ENCODE assay signal across 10 cellular contexts in genomic region chr1:161540562-161540945, GRCh38. TPM values are rescaled to one million over a fixed set of nuclear protein-coding genes. Genes with fewer than 3 reads are reported as not detected.
A peak's percentile ranks its signal among the peaks of the same experiment; 100 is the strongest.
DNase-seq lines count a peak whose midpoint lies in the region; ATAC-seq and TF ChIP-seq lines count a peak whose summit lies in the region.
"Not testable (repeated sequence)": the region's sequence is repeated elsewhere in the genome, so short reads cannot be mapped to it uniquely, and the experiment has no call there.
"Had no signal": no experiment of that assay in that cellular context is flagged by ENCODE, and none has a peak within 500 bp of the region (broad histone marks: within the 10 kb centered on the region; RNA-seq: fewer than 3 reads in every experiment).

No MANE protein-coding gene starts in this region.

- not testable (repeated sequence) for H3K36me3 ChIP-seq in BLaER1 treated with 17β-estradiol and CSF1 and Interleukin-3, amounts not matched to agents 10 nM and 100 nM; IMR-90 (ENCODE audit: control insufficient read depth, insufficient read depth, low read length); esophagus muscularis mucosa; mesendoderm (ENCODE audit: control insufficient read depth, insufficient read depth, low read length)

- H4K5ac ChIP-seq in IMR-90 (ENCODE audit: low read depth, low read length); mesendoderm (ENCODE audit: low read length): not testable (repeated sequence)

- H3K4me2 ChIP-seq in BLaER1 treated with 17β-estradiol and CSF1 and Interleukin-3, amounts not matched to agents 10 nM and 100 nM: peak overlapping the region; percentile 33 to 91 (median 70)
- H3K4me2 ChIP-seq in IMR-90 (ENCODE audit: low read depth, low read length); mesendoderm (ENCODE audit: low read length): not testable (repeated sequence)

- H2AK9ac ChIP-seq in IMR-90 (replicated peaks; ENCODE audit: low read depth, low read length, poor library complexity): not testable (repeated sequence)

- not testable (repeated sequence) for H3K23ac ChIP-seq in IMR-90 (ENCODE audit: low read depth, low read length); mesendoderm (ENCODE audit: low read length)

- not testable (repeated sequence) for DNase-seq in IMR-90; activated naive CD4-positive, alpha-beta T cell treated with anti-CD3 and anti-CD28 coated beads, Interleukin-2, amount 50 U/mL, for 72 hours (ENCODE audit: low spot score in 2 of 2); esophagus muscularis mucosa (ENCODE audit: extremely low spot score)
- DNase-seq in SKM-1 (lab: John Stamatoyannopoulos, UW; ENCODE audit: unreplicated experiment) (peak; percentile 61), mesendoderm (peak; percentile 23)
- DNase-seq in stimulated activated effector memory CD8-positive, alpha-beta T cell treated with anti-CD3 and anti-CD28 coated beads, Interleukin-12 subunit alpha, Interleukin-12 subunit beta, amount 100 ng/mL, for 72 hours (ENCODE audit: low spot score in 2 of 2): peak in 1 of 2 donors; percentile 75

- not testable (repeated sequence) for H3K56ac ChIP-seq in IMR-90 (ENCODE audit: extremely low read depth, insufficient read depth, low read length); mesendoderm (ENCODE audit: low read length)

- H2AFZ ChIP-seq in IMR-90 (replicated peaks; ENCODE audit: low read length, poor library complexity): not testable (repeated sequence)

- intact Hi-C loops in IMR-90 (cut with micrococcal nuclease): loop anchor here (1.0 kb wide), 1 partner anchor 8 kb away; no protein-coding TSS in a partner anchor
- intact Hi-C loops in esophagus muscularis mucosa (cut with DNase I): not testable (repeated sequence)

- dilution Hi-C loops in IMR-90 (cut with HindIII; ENCODE audit: low sequenced_read_pairs, unreplicated experiment): not testable (repeated sequence)

- not testable (repeated sequence) for H4K8ac ChIP-seq in IMR-90 (ENCODE audit: low read depth in 2 of 2, low read length in 2 of 2); mesendoderm (ENCODE audit: low read depth, low read length)

- H3K27ac Mint-ChIP-seq in activated naive CD4-positive, alpha-beta T cell treated with anti-CD3 and anti-CD28 coated beads, Interleukin-2, amount 50 U/mL, for 72 hours: peak overlapping the region; percentile 97 to 98
- H3K27ac Mint-ChIP-seq in stimulated activated effector memory CD8-positive, alpha-beta T cell treated with anti-CD3 and anti-CD28 coated beads, Interleukin-12 subunit alpha, Interleukin-12 subunit beta, amount 100 ng/mL, for 72 hours: peak overlapping the region; percentile 100

- not testable (repeated sequence) for BruUV-seq in IMR-90 (replicated peaks; lab: Mats Ljungman, UMichigan)

- not testable (repeated sequence) for H2BK120ac ChIP-seq in IMR-90 (ENCODE audit: low read depth, low read length); mesendoderm (ENCODE audit: low read depth, low read length)

- not testable (repeated sequence) for TF ChIP-seq RAD21 in IMR-90 (IDR thresholded peaks at IDR 0.05; ENCODE audit: low read length)

- TF ChIP-seq CTCF in IMR-90 (conservative IDR thresholded peaks at IDR 0.05; ENCODE audit: low read depth, low read length); esophagus muscularis mucosa (IDR thresholded peaks at IDR 0.05): not testable (repeated sequence)

- H2AK5ac ChIP-seq in IMR-90 (ENCODE audit: low read depth, low read length); mesendoderm (ENCODE audit: low read length): not testable (repeated sequence)

- ATAC-seq in GM19467 (IDR thresholded peaks at IDR 0.05; ENCODE audit: unreplicated experiment): peak; percentile 21
- not testable (repeated sequence) for ATAC-seq in IMR-90 (ENCODE audit: low read depth)
- ATAC-seq in activated naive CD4-positive, alpha-beta T cell treated with anti-CD3 and anti-CD28 coated beads, Interleukin-2, amount 50 U/mL, for 72 hours: peak; percentile 39 to 48
- peak; percentile 47 for ATAC-seq in stimulated activated effector memory CD8-positive, alpha-beta T cell treated with anti-CD3 and anti-CD28 coated beads, Interleukin-12 subunit alpha, Interleukin-12 subunit beta, amount 100 ng/mL, for 72 hours

- H3K9ac ChIP-seq in BLaER1 treated with 17β-estradiol and CSF1 and Interleukin-3, amounts not matched to agents 10 nM and 100 nM: peak overlapping the region in 6 of 11 experiments; percentile 47 to 78 (median 66); a peak in 10 of 22 replicates
- not testable (repeated sequence) for H3K9ac ChIP-seq in IMR-90 (ENCODE audit: low read depth, low read length); mesendoderm (ENCODE audit: low read length)

- H3K9me3 Mint-ChIP-seq in activated naive CD4-positive, alpha-beta T cell treated with anti-CD3 and anti-CD28 coated beads, Interleukin-2, amount 50 U/mL, for 72 hours; stimulated activated effector memory CD8-positive, alpha-beta T cell treated with anti-CD3 and anti-CD28 coated beads, Interleukin-12 subunit alpha, Interleukin-12 subunit beta, amount 100 ng/mL, for 72 hours: not testable (repeated sequence)

- 92% methylated on average over 2 of the region's 10 CpGs; no CpG with 5 or more reads in 1 of the 2 experiments for WGBS in IMR-90 (ENCODE audit: extremely low coverage in 2 of 2, insufficient read length in 1 of 2), 2 experiments
- 58% methylated on average over 10 of the region's 10 CpGs for WGBS in esophagus muscularis mucosa
- no CpG with 5 or more reads among the region's 10 CpGs for WGBS in mesendoderm (ENCODE audit: extremely low coverage, insufficient coverage, low lambda C conversion rate)

- H3K79me1 ChIP-seq in IMR-90 (ENCODE audit: low read depth in 1 of 2, low read length in 2 of 2); mesendoderm (ENCODE audit: low read length): not testable (repeated sequence)

- not testable (repeated sequence) for H2BK20ac ChIP-seq in IMR-90 (ENCODE audit: low read depth, low read length)

- H3K14ac ChIP-seq in IMR-90 (replicated peaks; ENCODE audit: low read depth, low read length): not testable (repeated sequence)

- POLR2A ChIA-PET in IMR-90 (lab: Charles Lee; ENCODE audit: unreplicated experiment): not testable (repeated sequence)

- H3K4me3 Mint-ChIP-seq in stimulated activated effector memory CD8-positive, alpha-beta T cell treated with anti-CD3 and anti-CD28 coated beads, Interleukin-12 subunit alpha, Interleukin-12 subunit beta, amount 100 ng/mL, for 72 hours: peak overlapping the region; percentile 79

- H3K27me3 ChIP-seq in BLaER1 treated with 17β-estradiol and CSF1 and Interleukin-3, amounts not matched to agents 10 nM and 100 nM; IMR-90 (ENCODE audit: control insufficient read depth, insufficient read depth, low read length); esophagus muscularis mucosa; mesendoderm (ENCODE audit: insufficient read depth, low read length, poor library complexity): not testable (repeated sequence)

- H3K79me2 ChIP-seq in mesendoderm (ENCODE audit: control insufficient read depth, insufficient read depth, low read length): not testable (repeated sequence)

- not testable (repeated sequence) for H3K36me3 Mint-ChIP-seq in activated naive CD4-positive, alpha-beta T cell treated with anti-CD3 and anti-CD28 coated beads, Interleukin-2, amount 50 U/mL, for 72 hours
- peaks cover 17% of the 10 kb centered on the region for H3K36me3 Mint-ChIP-seq in stimulated activated effector memory CD8-positive, alpha-beta T cell treated with anti-CD3 and anti-CD28 coated beads, Interleukin-12 subunit alpha, Interleukin-12 subunit beta, amount 100 ng/mL, for 72 hours

- H4K20me1 ChIP-seq in BLaER1 treated with 17β-estradiol and CSF1 and Interleukin-3, amounts not matched to agents 10 nM and 100 nM; IMR-90 (ENCODE audit: insufficient read depth, low read length): not testable (repeated sequence)

- H2BK15ac ChIP-seq in IMR-90 (ENCODE audit: low read depth, low read length); mesendoderm (replicated peaks; ENCODE audit: low read depth): not testable (repeated sequence)

- peak overlapping the region; percentile 41 to 69 (median 60); a peak in 15 of 20 replicates for H3K4me3 ChIP-seq in BLaER1 treated with 17β-estradiol and CSF1 and Interleukin-3, amounts not matched to agents 10 nM and 100 nM
- H3K4me3 ChIP-seq in IMR-90 (ENCODE audit: insufficient read depth, low read depth, low read length) (peak overlapping the region; percentile 68; the same call in 1 of the 2 replicates), esophagus muscularis mucosa (peak overlapping the region; percentile 50 to 64 (median 54))
- not testable (repeated sequence) for H3K4me3 ChIP-seq in mesendoderm (ENCODE audit: low read length)

- H3K4me1 ChIP-seq in BLaER1 treated with 17β-estradiol and CSF1 and Interleukin-3, amounts not matched to agents 10 nM and 100 nM: peaks cover 0 to 25% (median 7%) of the 10 kb centered on the region in 10 experiments; a peak in 10 of 20 replicates
- not testable (repeated sequence) for H3K4me1 ChIP-seq in IMR-90 (ENCODE audit: control insufficient read depth, insufficient read depth, low read length); mesendoderm (ENCODE audit: control insufficient read depth, low read depth, low read length)
- H3K4me1 ChIP-seq in esophagus muscularis mucosa: peaks cover 9 to 11% (median 11%) of the 10 kb centered on the region in 4 donors

- not testable (repeated sequence) for TF ChIP-seq POLR2A in IMR-90 (IDR thresholded peaks at IDR 0.05; ENCODE audit: low read depth, low read length); esophagus muscularis mucosa (IDR thresholded peaks at IDR 0.05; ENCODE audit: low read depth)

- H2BK5ac ChIP-seq in IMR-90 (ENCODE audit: low read depth, low read length, poor library complexity, severe bottlenecking); mesendoderm (ENCODE audit: low read length): not testable (repeated sequence)

- peaks cover 48% of the 10 kb centered on the region for H3K4me1 Mint-ChIP-seq in stimulated activated effector memory CD8-positive, alpha-beta T cell treated with anti-CD3 and anti-CD28 coated beads, Interleukin-12 subunit alpha, Interleukin-12 subunit beta, amount 100 ng/mL, for 72 hours

- H3K9me3 ChIP-seq in BLaER1 treated with 17β-estradiol and CSF1 and Interleukin-3, amounts not matched to agents 10 nM and 100 nM (replicated peaks in 1 of 11): peaks cover 0 to 12% (median 7%) of the 10 kb centered on the region in 11 experiments; a peak in 8 of 22 replicates
- H3K9me3 ChIP-seq in IMR-90 (ENCODE audit: control insufficient read depth, insufficient read depth, low read length); esophagus muscularis mucosa: not testable (repeated sequence)

- not testable (repeated sequence) for H3K9me1 ChIP-seq in IMR-90 (ENCODE audit: insufficient read depth, low read length)

- not testable (repeated sequence) for H3K4ac ChIP-seq in IMR-90 (ENCODE audit: low read depth, low read length); mesendoderm (ENCODE audit: low read depth, low read length)

- peak overlapping the region in 5 of 11 experiments; percentile 54 to 74 (median 62); a peak in 9 of 22 replicates for H3K27ac ChIP-seq in BLaER1 treated with 17β-estradiol and CSF1 and Interleukin-3, amounts not matched to agents 10 nM and 100 nM
- H3K27ac ChIP-seq in IMR-90 (ENCODE audit: insufficient read depth, low read length); mesendoderm (ENCODE audit: low read depth, low read length): not testable (repeated sequence)
- peak overlapping the region in 3 of 4 donors; percentile 48 to 61 (median 60) for H3K27ac ChIP-seq in esophagus muscularis mucosa (replicated peaks in 1 of 4)

- not testable (repeated sequence) for H4K91ac ChIP-seq in IMR-90 (ENCODE audit: insufficient read depth, low read depth, low read length)

- H3K18ac ChIP-seq in IMR-90 (ENCODE audit: low read depth, low read length); mesendoderm (ENCODE audit: low read length): not testable (repeated sequence)

- in situ Hi-C loops in IMR-90 (cut with MboI; ENCODE audit: low sequenced_read_pairs): loop anchor here (10.0 kb wide), 1 partner anchor 194 kb away; no protein-coding TSS in a partner anchor

- TF ChIP-seq EP300 in esophagus muscularis mucosa (IDR thresholded peaks at IDR 0.05): not testable (repeated sequence)

- CTCF ChIA-PET in IMR-90 (lab: Yijun Ruan, JAX): not testable (repeated sequence)

RNA-seq across cellular contexts. Expression of gene FCGR3A, which starts 9.1 kb away (rescaled TPM):
- total RNA-seq in IMR-90 (2012; rRNA removed): not detected in 2 replicates
- polyA plus RNA-seq in IMR-90 (2012; rRNA removed): not detected in 2 replicates
- polyA plus RNA-seq in IMR-90 (2012; cell fraction: cytosol; rRNA removed): not detected in 2 replicates
- not detected in 2 replicates for polyA plus RNA-seq in IMR-90 (2012; cell fraction: nucleus; rRNA removed; ENCODE audit: low replicate concordance)
- under 1 TPM; 0.16 to 0.59 TPM for total RNA-seq in activated naive CD4-positive, alpha-beta T cell treated with anti-CD3 and anti-CD28 coated beads, Interleukin-2, amount 50 U/mL, for 72 hours
- 10 to 100 TPM in 2 of 4 donors, 1 to 10 TPM in 2; 7.6 to 18.7 (median 10.2) TPM for total RNA-seq in esophagus muscularis mucosa
- not detected for polyA plus RNA-seq in mesendoderm (2013, experiment 1 of 2)
- not detected for polyA plus RNA-seq in mesendoderm (2013, experiment 2 of 2)
- total RNA-seq: glomerular endothelial cell, LHCN-M2 had no signal

RNA-seq across cellular contexts. Expression of gene HSPA6, which starts 16.2 kb away (rescaled TPM):
- 0.54 and 0.56 TPM in 2 replicates for total RNA-seq in IMR-90 (2012; rRNA removed)
- 0.50 and 0.67 TPM in 2 replicates for polyA plus RNA-seq in IMR-90 (2012; rRNA removed)
- polyA plus RNA-seq in IMR-90 (2012; cell fraction: cytosol; rRNA removed): 0.25 and 0.44 TPM in 2 replicates
- polyA plus RNA-seq in IMR-90 (2012; cell fraction: nucleus; rRNA removed; ENCODE audit: low replicate concordance): 0.22 and 0.36 TPM in 2 replicates
- total RNA-seq in activated naive CD4-positive, alpha-beta T cell treated with anti-CD3 and anti-CD28 coated beads, Interleukin-2, amount 50 U/mL, for 72 hours: under 1 TPM; 0.31 to 0.61 TPM
- 1 to 10 TPM; 1.8 to 6.5 (median 3.3) TPM for total RNA-seq in esophagus muscularis mucosa
- not detected for polyA plus RNA-seq in mesendoderm (2013, experiment 1 of 2)
- polyA plus RNA-seq in mesendoderm (2013, experiment 2 of 2): not detected

RNA-seq across cellular contexts. Expression of gene FCGR2A, which starts 35.3 kb away (rescaled TPM):
- total RNA-seq in IMR-90 (2012; rRNA removed): 0.18 and 0.28 TPM in 2 replicates
- polyA plus RNA-seq in IMR-90 (2012; rRNA removed): 0.56 and 0.94 TPM in 2 replicates
- 0.21 and 0.48 TPM in 2 replicates for polyA plus RNA-seq in IMR-90 (2012; cell fraction: cytosol; rRNA removed)
- 0.03 and 0.57 TPM in 2 replicates for polyA plus RNA-seq in IMR-90 (2012; cell fraction: nucleus; rRNA removed; ENCODE audit: low replicate concordance)
- total RNA-seq in activated naive CD4-positive, alpha-beta T cell treated with anti-CD3 and anti-CD28 coated beads, Interleukin-2, amount 50 U/mL, for 72 hours: under 1 TPM in 1 of 2 donors, not detected in 1; 0.49 TPM
- 10 to 100 TPM; 19.0 to 89.0 (median 31.2) TPM for total RNA-seq in esophagus muscularis mucosa
- 0.62 TPM for polyA plus RNA-seq in mesendoderm (2013, experiment 1 of 2)
- 0.50 TPM for polyA plus RNA-seq in mesendoderm (2013, experiment 2 of 2)
- total RNA-seq: glomerular endothelial cell, LHCN-M2 had no signal

Comparison
In these comparisons a context has a peak if more than half of its experiments do, and no peak if none do; other contexts are left out.
1. RNA of gene FCGR2A, which starts 35.3 kb away (total RNA-seq): 19.0 to 89.0 TPM in esophagus muscularis mucosa; 0.49 TPM in activated naive CD4-positive, alpha-beta T cell treated with anti-CD3 and anti-CD28 coated beads, Interleukin-2, amount 50 U/mL, for 72 hours and 0.18 to 0.28 TPM in IMR-90; every median in the first group is over 10 times any median in the second.